8 cellular contexts compared by ENCODE assay signal in genomic region chr3:143972155-143972494, GRCh38. TPM values are rescaled to one million over a fixed set of nuclear protein-coding genes. Genes with fewer than 3 reads are reported as not detected.
DNase-seq lines count a peak whose midpoint lies in the region; ATAC-seq, FAIRE-seq and TF ChIP-seq lines count a peak whose summit lies in the region.

No MANE protein-coding gene starts in this region.

- TF ChIP-seq EP300 in H1 (IDR thresholded peaks at IDR 0.05; ENCODE audit: borderline replicate concordance in 1 of 2, low read depth in 2 of 2, low read length in 2 of 2), result no peak

- DNase-seq in CD4-positive, alpha-beta T cell, result peak in 1 of 10 experiments; percentile 35
- DNase-seq in NT2/D1 (ENCODE audit: low read depth, low spot score) (peak; percentile 35), H1 (ENCODE audit: low read depth in 1 of 2, low spot score in 2 of 2) (peak in 1 of 2 experiments; percentile 21), NCI-H446 treated with DMSO at 0.1 percent for 48 hours (lab: John Stamatoyannopoulos, UW) (no peak), DMS114 treated with DMSO at 0.1 percent for 48 hours (lab: John Stamatoyannopoulos, UW; ENCODE audit: unreplicated experiment) (no peak)
- peak in 1 of 9 donors; percentile 46 for DNase-seq in naive thymus-derived CD4-positive, alpha-beta T cell

- H3K56ac ChIP-seq in H1 (replicated peaks; ENCODE audit: insufficient read length, low read depth, low read length), result peak overlapping the region; percentile 77

- peak overlapping the region; percentile 98 for H3K4me3 ChIP-seq in NT2/D1 (ENCODE audit: insufficient read length, low read depth)
- H3K4me3 ChIP-seq in H1 (ENCODE audit: extremely low read depth in 1 of 4, insufficient read depth in 2 of 4, low read depth in 3 of 4, low read length in 4 of 4), result peak overlapping the region; percentile 87 to 97 (median 92)
- peak overlapping the region; percentile 61 for H3K4me3 ChIP-seq in naive thymus-derived CD4-positive, alpha-beta T cell (ENCODE audit: low read length)

- H2BK15ac ChIP-seq in H1 (ENCODE audit: low read length), result 0 out of 2 replicates have a peak overlapping the region, but pooled peaks have one; percentile 29

- CTCF ChIA-PET in CD4-positive, alpha-beta T cell (lab: Charles Lee), result interaction anchor here (1.6 to 2.0 kb wide), 3 partner anchors 15 to 970 kb away, joined by 3 to 5 read pairs (median 3); no protein-coding TSS in a partner anchor
- CTCF ChIA-PET in H1 (lab: Charles Lee; ENCODE audit: partially characterized antibody), result interaction anchor here (0.6 to 2.0 kb wide), 15 partner anchors 9 to 798 kb away, joined by 3 to 14 read pairs (median 3); no protein-coding TSS in a partner anchor
- CTCF ChIA-PET in naive thymus-derived CD4-positive, alpha-beta T cell (lab: Charles Lee), result interaction anchor here (0.6 to 1.6 kb wide), 6 partner anchors 11 to 197 kb away, joined by 3 to 5 read pairs (median 3); partner anchors contain the start of gene SLC9A9

- no peak overlapping the region for H2BK20ac ChIP-seq in H1 (ENCODE audit: low read length)

- H3K4ac ChIP-seq in H1 (replicated peaks; ENCODE audit: insufficient read length, low read depth, low read length), result no peak overlapping the region

- H3K9me3 ChIP-seq in CD4-positive, alpha-beta T cell (ENCODE audit: control insufficient read depth, low read length), result no peaks in the 10 kb centered on the region
- no peaks in the 10 kb centered on the region for H3K9me3 ChIP-seq in NT2/D1 (ENCODE audit: insufficient read depth, low read length)
- H3K9me3 ChIP-seq in H1 (ENCODE audit: insufficient read depth in 2 of 2, low read depth in 1 of 2, low read length in 1 of 2), result no peaks in the 10 kb centered on the region
- no peaks in the 10 kb centered on the region for H3K9me3 ChIP-seq in naive thymus-derived CD4-positive, alpha-beta T cell (ENCODE audit: control insufficient read depth in 2 of 3, low read length in 3 of 3)

- peaks cover 4% of the 10 kb centered on the region for H3K27me3 ChIP-seq in CD4-positive, alpha-beta T cell (ENCODE audit: control insufficient read depth, insufficient read depth, low read length)
- H3K27me3 ChIP-seq in NT2/D1 (ENCODE audit: insufficient read depth, insufficient read length) (no peaks in the 10 kb centered on the region), H1 (replicated peaks in 1 of 4; ENCODE audit: control insufficient read depth in 3 of 4, extremely low read depth in 1 of 4, insufficient read depth in 3 of 4, low read length in 3 of 4) (no peaks in the 10 kb centered on the region)
- H3K27me3 ChIP-seq in naive thymus-derived CD4-positive, alpha-beta T cell (ENCODE audit: control insufficient read depth in 2 of 2, insufficient read depth in 2 of 2, low read length in 2 of 2), result no peaks in the 10 kb centered on the region

- peak overlapping the region; percentile 79 for H3K27ac ChIP-seq in CD4-positive, alpha-beta T cell (ENCODE audit: low read depth, low read length)
- peak overlapping the region; percentile 92; the same call in 1 of the 2 replicates for H3K27ac ChIP-seq in H1 (ENCODE audit: low read depth, low read length)
- H3K27ac ChIP-seq in naive thymus-derived CD4-positive, alpha-beta T cell (ENCODE audit: low read depth, low read length), result peak overlapping the region; percentile 84

- H3K36me3 ChIP-seq in NT2/D1 (ENCODE audit: insufficient read depth, insufficient read length, low read length), result no peaks in the 10 kb centered on the region
- no peaks in the 10 kb centered on the region for H3K36me3 ChIP-seq in H1 (ENCODE audit: control insufficient read depth in 2 of 4, insufficient read depth in 4 of 4, low read length in 3 of 4)
- peaks cover 0 to 8% (median 0%) of the 10 kb centered on the region in 3 experiments for H3K36me3 ChIP-seq in naive thymus-derived CD4-positive, alpha-beta T cell (ENCODE audit: control insufficient read depth in 2 of 3, insufficient read depth in 3 of 3, low read length in 3 of 3)

- H3K4me1 ChIP-seq in NT2/D1 (ENCODE audit: insufficient read depth, insufficient read length), result no peaks in the 10 kb centered on the region
- peaks cover 0 to 4% (median 0%) of the 10 kb centered on the region in 4 experiments; a peak in 3 of 7 replicates for H3K4me1 ChIP-seq in H1 (replicated peaks in 1 of 4; ENCODE audit: control insufficient read depth in 3 of 4, insufficient read depth in 4 of 4, low read length in 3 of 4)
- peaks cover 10 to 14% of the 10 kb centered on the region in 2 donors for H3K4me1 ChIP-seq in naive thymus-derived CD4-positive, alpha-beta T cell (ENCODE audit: control insufficient read depth in 2 of 2, insufficient read depth in 2 of 2, low read length in 2 of 2)

- peak overlapping the region; percentile 100 for H2BK5ac ChIP-seq in H1 (ENCODE audit: low read depth, low read length)

- peak overlapping the region; percentile 90 for H4K8ac ChIP-seq in H1 (ENCODE audit: extremely low read depth, insufficient read depth, low read length)

- ATAC-seq in CD4-positive, alpha-beta T cell (ENCODE audit: poor library complexity), result no peak
- peak; percentile 1 for ATAC-seq in naive thymus-derived CD4-positive, alpha-beta T cell
- ATAC-seq in GM21723 (IDR thresholded peaks at IDR 0.05; ENCODE audit: unreplicated experiment), result no peak
- ATAC-seq in GM21619 (IDR thresholded peaks at IDR 0.05; ENCODE audit: unreplicated experiment), result no peak

- H2BK12ac ChIP-seq in H1 (ENCODE audit: low read depth, low read length), result peak overlapping the region; percentile 71; the same call in 1 of the 2 replicates

- peak overlapping the region; percentile 87 to 90 for H3K4me2 ChIP-seq in H1 (ENCODE audit: insufficient read depth in 1 of 2, low read depth in 2 of 2, low read length in 2 of 2)

- WGBS in H1 (ENCODE audit: extremely low coverage in 1 of 2, insufficient coverage in 1 of 2, insufficient read length in 1 of 2, insufficient replicate concordance in 2 of 2, low coverage in 1 of 2, low lambda C conversion rate in 2 of 2, missing lambda C conversion rate in 1 of 2), 2 experiments, result 1% methylated on average over 19 of the region's 40 CpGs; no CpG with 5 or more reads in 1 of the 2 experiments

- no peak overlapping the region for H2AK5ac ChIP-seq in H1 (ENCODE audit: low read depth, low read length)

- peak overlapping the region; percentile 91 for H3K27ac Mint-ChIP-seq in CD4-positive, alpha-beta T cell
- H3K27ac Mint-ChIP-seq in naive thymus-derived CD4-positive, alpha-beta T cell, result peak overlapping the region; percentile 87 to 99 (median 99)

- peak overlapping the region; percentile 94 for H4K5ac ChIP-seq in H1 (ENCODE audit: insufficient read length, low read depth, low read length)

- H3K23ac ChIP-seq in H1 (ENCODE audit: insufficient read length), result no peak overlapping the region

- peaks cover 4 to 6% of the 10 kb centered on the region in 2 experiments for H4K20me1 ChIP-seq in H1 (replicated peaks in 1 of 2; ENCODE audit: control insufficient read depth in 1 of 2, insufficient read depth in 2 of 2, low read length in 2 of 2)

- H3K18ac ChIP-seq in H1 (ENCODE audit: extremely low read depth, low read length), result peak overlapping the region; percentile 100; the same call in 1 of the 2 replicates

- no peak overlapping the region for H3K14ac ChIP-seq in H1 (ENCODE audit: insufficient read length)

- intact Hi-C loops in CD4-positive, alpha-beta T cell (cut with DNase I, micrococcal nuclease), result loop anchor here (5.0 to 10.0 kb wide), 5 partner anchors 125 to 1745 kb away; partner anchors contain the start of genes TRPC1 (in 2 of the 2), U2SURP (in 2 of the 2), CHST2 (in 1 of the 2) and GK5 (in 1 of the 2)
- intact Hi-C loops in naive thymus-derived CD4-positive, alpha-beta T cell (cut with micrococcal nuclease), result loop anchor here (1.0 to 10.0 kb wide), 11 partner anchors 85 to 1825 kb away; partner anchors contain the start of genes ATR (in 1 of the 2), CHST2 (in 1 of the 2), PLS1 (in 1 of the 2) and TFDP2 (in 1 of the 2)

- H2BK120ac ChIP-seq in H1 (replicated peaks; ENCODE audit: low read depth, low read length), result no peak overlapping the region

- H3K36me3 Mint-ChIP-seq in CD4-positive, alpha-beta T cell (ENCODE audit: low read depth), result peaks cover 19% of the 10 kb centered on the region
- peaks cover 0 to 2% (median 0%) of the 10 kb centered on the region in 5 donors for H3K36me3 Mint-ChIP-seq in naive thymus-derived CD4-positive, alpha-beta T cell

- H2AFZ ChIP-seq in H1 (ENCODE audit: low read length), result no peak overlapping the region

- POLR2A ChIA-PET in CD4-positive, alpha-beta T cell (lab: Charles Lee), result interaction anchor here (0.6 to 3.5 kb wide), 28 partner anchors 8 to 1525 kb away, joined by 3 to 46 read pairs (median 4); partner anchors contain the start of genes ATR, SLC9A9, TRPC1 and U2SURP
- POLR2A ChIA-PET in H1 (lab: Charles Lee; ENCODE audit: partially characterized antibody), result interaction anchor here (0.5 to 3.4 kb wide), 34 partner anchors 8 to 1248 kb away, joined by 3 to 13 read pairs (median 3); partner anchors contain the start of genes CHST2, TRPC1 and U2SURP
- POLR2A ChIA-PET in naive thymus-derived CD4-positive, alpha-beta T cell (lab: Charles Lee), result interaction anchor here (0.6 to 2.7 kb wide), 15 partner anchors 8 to 1750 kb away, joined by 3 to 24 read pairs (median 5); partner anchors contain the start of genes CHST2, SLC9A9, TRPC1 and U2SURP

- peak overlapping the region; percentile 97 for H3K4me3 Mint-ChIP-seq in CD4-positive, alpha-beta T cell
- peak overlapping the region; percentile 91 to 100 (median 97) for H3K4me3 Mint-ChIP-seq in naive thymus-derived CD4-positive, alpha-beta T cell

- H3K27me3 Mint-ChIP-seq in CD4-positive, alpha-beta T cell, result peaks cover 3% of the 10 kb centered on the region
- H3K27me3 Mint-ChIP-seq in naive thymus-derived CD4-positive, alpha-beta T cell, result peaks cover 0 to 28% (median 0%) of the 10 kb centered on the region in 5 donors

- no peak for TF ChIP-seq CTCF in CD4-positive, alpha-beta T cell (IDR thresholded peaks at IDR 0.05)
- TF ChIP-seq CTCF in H1 (IDR thresholded peaks at IDR 0.05; ENCODE audit: control extremely low read depth in 1 of 3, insufficient read depth in 1 of 3, low read depth in 1 of 3, low read length in 3 of 3), result no peak

- FAIRE-seq in H1 (lab: Jason Lieb, UNC), result no peak

- H3K9ac ChIP-seq in NT2/D1 (ENCODE audit: insufficient read length, low read depth), result peak overlapping the region; percentile 99
- H3K9ac ChIP-seq in H1 (replicated peaks in 1 of 4; ENCODE audit: extremely low read depth in 1 of 4, low read depth in 3 of 4, low read length in 3 of 4), result peak overlapping the region; percentile 49 to 95 (median 76)

- H3K4me1 Mint-ChIP-seq in CD4-positive, alpha-beta T cell (ENCODE audit: low read depth), result peaks cover 46% of the 10 kb centered on the region
- H3K4me1 Mint-ChIP-seq in naive thymus-derived CD4-positive, alpha-beta T cell, result peaks cover 23 to 41% (median 27%) of the 10 kb centered on the region in 7 donors

- peaks cover 13% of the 10 kb centered on the region for H3K23me2 ChIP-seq in H1 (ENCODE audit: low read depth, low read length)

- peak overlapping the region; percentile 73 for H4K91ac ChIP-seq in H1 (replicated peaks; ENCODE audit: insufficient read length, low read length)

- no peak for TF ChIP-seq RAD21 in H1 (IDR thresholded peaks at IDR 0.05 in 1 of 2, conservative IDR thresholded peaks at IDR 0.05 in 1 of 2; ENCODE audit: low read depth in 2 of 2, low read length in 2 of 2)

- no peaks in the 10 kb centered on the region for H3K9me3 Mint-ChIP-seq in CD4-positive, alpha-beta T cell
- H3K9me3 Mint-ChIP-seq in naive thymus-derived CD4-positive, alpha-beta T cell, result no peaks in the 10 kb centered on the region

- peaks cover 4 to 41% of the 10 kb centered on the region in 2 experiments; a peak in 3 of 4 replicates for H3K79me2 ChIP-seq in H1 (ENCODE audit: control insufficient read depth in 1 of 2, insufficient read depth in 2 of 2, low read length in 2 of 2)

- TF ChIP-seq POLR2A in H1 (IDR thresholded peaks at IDR 0.05; ENCODE audit: control extremely low read depth in 1 of 2, low read depth in 2 of 2, low read length in 2 of 2), result no peak

- H3K79me1 ChIP-seq in H1 (ENCODE audit: low read depth, low read length), result 0 out of 2 replicates have a peak, but pooled peaks cover 3% of the 10 kb centered on the region

RNA-seq across cellular contexts. Expression of gene DIPK2A, which starts 0.5 kb away (rescaled TPM):
- 10 to 100 TPM; 17.5 to 18.2 TPM for total RNA-seq in CD4-positive, alpha-beta T cell
- 28.7 and 28.9 TPM in 2 replicates for total RNA-seq in H1 (2021; fragmentation: NEBNext Ultra II Directional; extraction: Animal tissue kit (Norgen Biotek cat#: 25700))
- 18.4 and 27.0 TPM in 2 replicates for polyA plus RNA-seq in H1 (2011; rRNA removed)
- 14.5 TPM for polyA plus RNA-seq in H1 (2011; cell fraction: cytosol; rRNA removed)
- 40.1 TPM for polyA plus RNA-seq in H1 (2011; cell fraction: nucleus; rRNA removed)
- 15.8 to 22.8 TPM (median 19.9 TPM) in 4 replicates for polyA plus RNA-seq in H1 (2012, experiment 1 of 2)
- polyA plus RNA-seq in H1 (2012, experiment 2 of 2), result 3.1 TPM
- polyA plus RNA-seq in H1 (2013, experiment 1 of 2), result 23.1 TPM
- polyA plus RNA-seq in H1 (2013, experiment 2 of 2), result 26.1 TPM
- polyA minus RNA-seq in H1 (2011; rRNA and poly(A)+ RNA removed), result 22.4 and 27.6 TPM in 2 replicates
- polyA minus RNA-seq in H1 (2011; cell fraction: cytosol; rRNA and poly(A)+ RNA removed), result 69.5 TPM
- 96.8 TPM for polyA minus RNA-seq in H1 (2011; cell fraction: nucleus; rRNA and poly(A)+ RNA removed)
- total RNA-seq in naive thymus-derived CD4-positive, alpha-beta T cell, result 10 to 100 TPM; 11.7 to 29.2 (median 21.7) TPM
- polyA plus RNA-seq in naive thymus-derived CD4-positive, alpha-beta T cell, result 1 to 10 TPM; 5.1 to 8.2 TPM
